1 cellular context compared by ENCODE assay signal in the genomic region with DNA sequence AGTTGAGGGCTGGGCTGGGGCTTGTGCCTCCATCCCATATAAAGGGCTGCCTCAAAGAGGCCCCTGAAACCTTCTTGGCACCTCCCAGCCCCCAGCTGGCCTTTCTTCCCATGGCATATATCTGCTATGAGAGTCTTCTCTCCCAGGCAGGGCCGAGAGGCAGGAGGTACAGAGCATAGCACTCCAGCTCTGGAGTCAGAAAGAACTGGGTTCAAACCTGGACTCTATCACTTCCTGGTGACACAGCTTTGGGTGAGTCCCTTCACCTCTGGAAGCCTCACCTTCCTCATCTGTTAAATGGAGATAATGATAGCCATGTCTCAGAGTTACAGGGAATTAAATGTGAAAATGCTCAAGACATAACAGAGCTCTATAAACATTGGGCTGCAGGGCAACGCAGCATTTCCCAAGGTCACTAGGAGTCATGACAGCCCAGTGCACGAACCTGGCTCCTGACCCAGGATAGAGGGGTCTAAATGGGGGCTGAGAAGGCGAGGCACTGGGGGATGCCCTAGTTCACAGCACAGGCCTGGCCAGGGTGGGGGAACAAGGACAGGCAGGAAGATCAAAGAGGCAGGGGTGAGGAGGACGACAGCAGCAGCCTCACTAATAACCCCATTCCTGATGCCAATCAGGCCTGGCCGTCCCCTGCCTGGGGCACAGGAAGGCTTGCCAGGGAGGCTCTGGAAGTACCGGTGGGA.
TF ChIP-seq lines count a peak whose summit lies in the region.

No MANE protein-coding gene starts in this region.

TF ChIP-seq in SK-N-SH, 30 proteins besides CTCF, POLR2A, EP300 and RAD21 (continued from another document):
- TF ChIP-seq, protein P1, sequence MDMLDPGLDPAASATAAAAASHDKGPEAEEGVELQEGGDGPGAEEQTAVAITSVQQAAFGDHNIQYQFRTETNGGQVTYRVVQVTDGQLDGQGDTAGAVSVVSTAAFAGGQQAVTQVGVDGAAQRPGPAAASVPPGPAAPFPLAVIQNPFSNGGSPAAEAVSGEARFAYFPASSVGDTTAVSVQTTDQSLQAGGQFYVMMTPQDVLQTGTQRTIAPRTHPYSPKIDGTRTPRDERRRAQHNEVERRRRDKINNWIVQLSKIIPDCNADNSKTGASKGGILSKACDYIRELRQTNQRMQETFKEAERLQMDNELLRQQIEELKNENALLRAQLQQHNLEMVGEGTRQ (IDR thresholded peaks at IDR 0.05; ENCODE audit: borderline replicate concordance, low read depth, low read length): no peak
- TF ChIP-seq SMC3 (IDR thresholded peaks at IDR 0.05; ENCODE audit: low read depth, low read length) (no peak), POLR2AphosphoS5 (IDR thresholded peaks at IDR 0.05; ENCODE audit: low read depth, low read length) (no peak), CHD2 (IDR thresholded peaks at IDR 0.05; ENCODE audit: low read length, partially characterized antibody) (peak; percentile 10), GATA2 (CRISPR knock-in tag; IDR thresholded peaks at IDR 0.05) (peak; percentile 79), NFIC (IDR thresholded peaks at IDR 0.05; ENCODE audit: borderline replicate concordance) (no peak), FOSL2 (IDR thresholded peaks at IDR 0.05; ENCODE audit: borderline replicate concordance, low read depth) (no peak), ELF1 (IDR thresholded peaks at IDR 0.05) (no peak), GABPA (IDR thresholded peaks at IDR 0.05; ENCODE audit: low read depth) (no peak), MXI1 (IDR thresholded peaks at IDR 0.05; ENCODE audit: low read depth, low read length) (no peak), NRF1 (IDR thresholded peaks at IDR 0.05; ENCODE audit: low read depth, low read length) (no peak), FOXJ3 (CRISPR knock-in tag; IDR thresholded peaks at IDR 0.05) (peak; percentile 34; the same call in 1 of the 2 replicates), REST (IDR thresholded peaks at IDR 0.05; ENCODE audit: low read depth, low read length) (no peak), USF1 (IDR thresholded peaks at IDR 0.05; ENCODE audit: borderline replicate concordance, low read depth) (no peak), RXRA (IDR thresholded peaks at IDR 0.05; ENCODE audit: borderline replicate concordance, low read depth) (no peak), RCOR1 (IDR thresholded peaks at IDR 0.05; ENCODE audit: low read length) (peak; percentile 58), JUND (IDR thresholded peaks at IDR 0.05) (no peak), TCF12 (IDR thresholded peaks at IDR 0.05) (no peak), TAF1 (IDR thresholded peaks at IDR 0.05; ENCODE audit: borderline replicate concordance, low read depth, low read length) (no peak)
- TF ChIP-seq, protein P2, sequence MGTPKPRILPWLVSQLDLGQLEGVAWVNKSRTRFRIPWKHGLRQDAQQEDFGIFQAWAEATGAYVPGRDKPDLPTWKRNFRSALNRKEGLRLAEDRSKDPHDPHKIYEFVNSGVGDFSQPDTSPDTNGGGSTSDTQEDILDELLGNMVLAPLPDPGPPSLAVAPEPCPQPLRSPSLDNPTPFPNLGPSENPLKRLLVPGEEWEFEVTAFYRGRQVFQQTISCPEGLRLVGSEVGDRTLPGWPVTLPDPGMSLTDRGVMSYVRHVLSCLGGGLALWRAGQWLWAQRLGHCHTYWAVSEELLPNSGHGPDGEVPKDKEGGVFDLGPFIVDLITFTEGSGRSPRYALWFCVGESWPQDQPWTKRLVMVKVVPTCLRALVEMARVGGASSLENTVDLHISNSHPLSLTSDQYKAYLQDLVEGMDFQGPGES (IDR thresholded peaks at IDR 0.05; ENCODE audit: low read depth, low read length): no peak
- TF ChIP-seq, protein P3, sequence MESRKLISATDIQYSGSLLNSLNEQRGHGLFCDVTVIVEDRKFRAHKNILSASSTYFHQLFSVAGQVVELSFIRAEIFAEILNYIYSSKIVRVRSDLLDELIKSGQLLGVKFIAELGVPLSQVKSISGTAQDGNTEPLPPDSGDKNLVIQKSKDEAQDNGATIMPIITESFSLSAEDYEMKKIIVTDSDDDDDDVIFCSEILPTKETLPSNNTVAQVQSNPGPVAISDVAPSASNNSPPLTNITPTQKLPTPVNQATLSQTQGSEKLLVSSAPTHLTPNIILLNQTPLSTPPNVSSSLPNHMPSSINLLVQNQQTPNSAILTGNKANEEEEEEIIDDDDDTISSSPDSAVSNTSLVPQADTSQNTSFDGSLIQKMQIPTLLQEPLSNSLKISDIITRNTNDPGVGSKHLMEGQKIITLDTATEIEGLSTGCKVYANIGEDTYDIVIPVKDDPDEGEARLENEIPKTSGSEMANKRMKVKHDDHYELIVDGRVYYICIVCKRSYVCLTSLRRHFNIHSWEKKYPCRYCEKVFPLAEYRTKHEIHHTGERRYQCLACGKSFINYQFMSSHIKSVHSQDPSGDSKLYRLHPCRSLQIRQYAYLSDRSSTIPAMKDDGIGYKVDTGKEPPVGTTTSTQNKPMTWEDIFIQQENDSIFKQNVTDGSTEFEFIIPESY (IDR thresholded peaks at IDR 0.05; ENCODE audit: borderline replicate concordance, low read depth): no peak
- TF ChIP-seq, protein P4, sequence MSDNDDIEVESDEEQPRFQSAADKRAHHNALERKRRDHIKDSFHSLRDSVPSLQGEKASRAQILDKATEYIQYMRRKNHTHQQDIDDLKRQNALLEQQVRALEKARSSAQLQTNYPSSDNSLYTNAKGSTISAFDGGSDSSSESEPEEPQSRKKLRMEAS (IDR thresholded peaks at IDR 0.05; ENCODE audit: low read depth): no peak
